In genomic region chr3:42652251-42652610, GRCh38 we compare ENCODE assay signal across 2 cellular contexts.
TF ChIP-seq lines count a peak whose summit lies in the region.

No MANE protein-coding gene starts in this region.

TF ChIP-seq in IMR-90, 13 proteins besides CTCF, POLR2A, EP300 and RAD21:
- TF ChIP-seq RCOR1 (IDR thresholded peaks at IDR 0.05; ENCODE audit: insufficient replicate concordance, low read length) (no peak), BHLHE40 (IDR thresholded peaks at IDR 0.05; ENCODE audit: low read depth, low read length) (no peak), CHD1 (IDR thresholded peaks at IDR 0.05; ENCODE audit: low read depth, low read length) (no peak), FOS (IDR thresholded peaks at IDR 0.05; ENCODE audit: low read depth, low read length) (no peak), CEBPB (IDR thresholded peaks at IDR 0.05; ENCODE audit: low read depth, low read length) (no peak), NFE2L2 (IDR thresholded peaks at IDR 0.05; ENCODE audit: low read depth, low read length) (no peak), USF2 (IDR thresholded peaks at IDR 0.05; ENCODE audit: low read depth, low read length) (no peak), SMC3 (IDR thresholded peaks at IDR 0.05; ENCODE audit: low read depth, low read length) (no peak), MAFK (IDR thresholded peaks at IDR 0.05; ENCODE audit: low read depth, low read length) (no peak), MXI1 (IDR thresholded peaks at IDR 0.05; ENCODE audit: borderline replicate concordance, low read depth, low read length) (no peak), MAZ (IDR thresholded peaks at IDR 0.05; ENCODE audit: borderline replicate concordance, low read depth, low read length) (no peak), ELK1 (IDR thresholded peaks at IDR 0.05; ENCODE audit: borderline replicate concordance, low read depth, low read length) (no peak), RFX5 (IDR thresholded peaks at IDR 0.05; ENCODE audit: low read depth, low read length) (no peak)
TF ChIP-seq in IMR-90: peak in this region for 0.

TF ChIP-seq in endothelial cell of umbilical vein, 7 proteins besides CTCF, POLR2A, EP300 and RAD21:
- no peak for TF ChIP-seq MYC (IDR thresholded peaks at IDR 0.05; ENCODE audit: low read depth, low read length)
- no peak for TF ChIP-seq FOS (IDR thresholded peaks at IDR 0.05; ENCODE audit: borderline replicate concordance, insufficient read depth, low read length)
- TF ChIP-seq GATA2 (IDR thresholded peaks at IDR 0.05; ENCODE audit: insufficient read depth, insufficient read length, low read depth, low read length) = no peak
- TF ChIP-seq POLR2AphosphoS5 (IDR thresholded peaks at IDR 0.05; ENCODE audit: insufficient read depth, low read depth, low read length) = no peak
- TF ChIP-seq JUN (IDR thresholded peaks at IDR 0.05; ENCODE audit: borderline replicate concordance, insufficient read depth, insufficient read length, low read depth) = no peak
- TF ChIP-seq EZH2 (IDR thresholded peaks at IDR 0.05; ENCODE audit: borderline replicate concordance, low read depth, low read length, severe bottlenecking) = no peak
- TF ChIP-seq, protein P1, sequence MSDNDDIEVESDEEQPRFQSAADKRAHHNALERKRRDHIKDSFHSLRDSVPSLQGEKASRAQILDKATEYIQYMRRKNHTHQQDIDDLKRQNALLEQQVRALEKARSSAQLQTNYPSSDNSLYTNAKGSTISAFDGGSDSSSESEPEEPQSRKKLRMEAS (IDR thresholded peaks at IDR 0.05; ENCODE audit: insufficient read depth, insufficient read length) = no peak
